In genomic region chr15:42921049-42921731, GRCh38 we compare ENCODE assay signal across 8 cellular contexts. TPM values are rescaled to one million over a fixed set of nuclear protein-coding genes. Genes with fewer than 3 reads are reported as not detected.
A peak's percentile ranks its signal among the peaks of the same experiment; 100 is the strongest.
DNase-seq lines count a peak whose midpoint lies in the region; ATAC-seq and TF ChIP-seq lines count a peak whose summit lies in the region.

No MANE protein-coding gene starts in this region.

- peak; percentile 42 for ATAC-seq in sciatic nerve

- H3K4me3 Mint-ChIP-seq in activated naive CD8-positive, alpha-beta T cell, result peak overlapping the region; percentile 94

- H3K9me3 ChIP-seq in OCI-LY3 (ENCODE audit: insufficient read depth, low read length), result no peaks in the 10 kb centered on the region
- H3K9me3 ChIP-seq in left ventricle myocardium inferior (replicated peaks), result no peaks in the 10 kb centered on the region

- peak overlapping the region; percentile 93 for H3K27ac Mint-ChIP-seq in activated naive CD8-positive, alpha-beta T cell

- peak overlapping the region; percentile 90 for H3K4me2 ChIP-seq in OCI-LY3 (ENCODE audit: low read length)

- peak overlapping the region; percentile 61 for H3K9ac ChIP-seq in OCI-LY3 (ENCODE audit: low read length)

- H3K27me3 ChIP-seq in OCI-LY3 (ENCODE audit: low read depth, low read length) (no peaks in the 10 kb centered on the region), left ventricle myocardium inferior (ENCODE audit: low read depth) (no peaks in the 10 kb centered on the region)

- H3K36me3 ChIP-seq in OCI-LY3 (replicated peaks; ENCODE audit: low read depth, low read length) (no peaks in the 10 kb centered on the region), left ventricle myocardium inferior (no peaks in the 10 kb centered on the region)

- peak overlapping the region; percentile 96 for H2AFZ ChIP-seq in OCI-LY3 (ENCODE audit: low read depth, low read length)

- peaks cover 20% of the 10 kb centered on the region for H3K79me2 ChIP-seq in OCI-LY3 (ENCODE audit: low read length)

- H3K27me3 Mint-ChIP-seq in activated naive CD8-positive, alpha-beta T cell, result no peaks in the 10 kb centered on the region

- H3K4me1 ChIP-seq in OCI-LY3 (ENCODE audit: low read length) (peaks cover 22% of the 10 kb centered on the region), left ventricle myocardium inferior (peaks cover 36% of the 10 kb centered on the region)

- TF ChIP-seq CTCF in OCI-LY3 (IDR thresholded peaks at IDR 0.05; ENCODE audit: low read depth, low read length), result no peak
- peak; percentile 38 for TF ChIP-seq CTCF in left ventricle myocardium inferior (IDR thresholded peaks at IDR 0.05; ENCODE audit: borderline replicate concordance)

- H3K36me3 Mint-ChIP-seq in activated naive CD8-positive, alpha-beta T cell, result no peaks in the 10 kb centered on the region

- H3K27ac ChIP-seq in OCI-LY3 (ENCODE audit: low read length) (no peak overlapping the region), left ventricle myocardium inferior (replicated peaks) (peak overlapping the region; percentile 87)

- no peaks in the 10 kb centered on the region for H3K9me3 Mint-ChIP-seq in activated naive CD8-positive, alpha-beta T cell (ENCODE audit: low read depth)

- H3K4me3 ChIP-seq in OCI-LY3 (ENCODE audit: low read length), result peak overlapping the region; percentile 83
- peak overlapping the region; percentile 89 for H3K4me3 ChIP-seq in left ventricle myocardium inferior

- no peaks in the 10 kb centered on the region for H4K20me1 ChIP-seq in OCI-LY3 (ENCODE audit: insufficient read depth, low read length)

- intact Hi-C loops in left ventricle myocardium inferior (cut with micrococcal nuclease) (loop anchor here (10.0 kb wide), 1 partner anchor 116 kb away; no protein-coding TSS in a partner anchor), sciatic nerve (cut with DNase I) (no loop called here)

- H3K4me1 Mint-ChIP-seq in activated naive CD8-positive, alpha-beta T cell (ENCODE audit: low read depth), result peaks cover 31% of the 10 kb centered on the region

- DNase-seq in NCI-H1092 treated with DMSO at 0.1 percent for 48 hours (lab: John Stamatoyannopoulos, UW) (peak; percentile 26), NCI-H1092 (lab: John Stamatoyannopoulos, UW) (no peak), left ventricle myocardium inferior (no peak), sciatic nerve (ENCODE audit: low spot score) (peak; percentile 69), H4 (ENCODE audit: low spot score) (no peak), HuH-7.5 (ENCODE audit: low spot score) (no peak)

RNA-seq across cellular contexts. Expression of gene TTBK2, which starts 0.6 kb away (rescaled TPM):
- total RNA-seq in left ventricle myocardium inferior (23.3 TPM), sciatic nerve (34.7 TPM)
- 4.6 and 5.0 TPM in 2 replicates for total RNA-seq in H4 (2014; rRNA removed; shearing (Covaris generic))

Comparison
In these comparisons a context has a peak if more than half of its experiments do, and no peak if none do; other contexts are left out.
1. DNase-seq: peak in NCI-H1092 treated with DMSO at 0.1 percent for 48 hours (single experiment) and sciatic nerve (single experiment); none in NCI-H1092 (single experiment), left ventricle myocardium inferior (single experiment), H4 (single experiment) and HuH-7.5 (single experiment).